28 cellular contexts compared by ENCODE assay signal in genomic region chr16:75458439-75458838, GRCh38. TPM values are rescaled to one million over a fixed set of nuclear protein-coding genes. Genes with fewer than 3 reads are reported as not detected.
"Had no signal": no experiment of that assay in that cellular context is flagged by ENCODE, and none has a peak within 500 bp of the region (broad histone marks: within the 10 kb centered on the region; RNA-seq: fewer than 3 reads in every experiment).

No MANE protein-coding gene starts in this region.

- H3K27me3 Mint-ChIP-seq: activated CD4-positive, alpha-beta T cell treated with anti-CD3 and anti-CD28 coated beads for 36 hours; activated naive CD8-positive, alpha-beta T cell; naive thymus-derived CD4-positive, alpha-beta T cell had no signal

- H3K36me3 ChIP-seq: left ventricle myocardium inferior, sigmoid colon had no signal

- H3K4me3 ChIP-seq: esophagus squamous epithelium, left ventricle myocardium inferior, psoas muscle, sigmoid colon, smooth muscle cell had no signal

- H3K27me3 ChIP-seq: esophagus squamous epithelium, sigmoid colon had no signal

- H3K27ac Mint-ChIP-seq: activated CD4-positive, alpha-beta T cell treated with anti-CD3 and anti-CD28 coated beads for 36 hours; activated naive CD8-positive, alpha-beta T cell; activated T-cell treated with anti-CD3 and anti-CD28 coated beads, Interleukin-2, amount 50 U/mL, for 72 hours had no signal

- FAIRE-seq: endometrium, frontal cortex, islet of Langerhans, urothelium cell line had no signal

- H3K4me1 ChIP-seq: parathyroid adenoma had no signal

- ATAC-seq: activated CD4-positive, alpha-beta T cell treated with anti-CD3 and anti-CD28 coated beads for 36 hours; activated T-cell treated with anti-CD3 and anti-CD28 coated beads, Interleukin-2, amount 50 U/mL, for 72 hours; naive thymus-derived CD4-positive, alpha-beta T cell; psoas muscle; SK-N-SH treated with all-trans-retinoic acid at 6 μM for 48 hours had no signal

- H3K27ac ChIP-seq: epithelial cell of prostate, esophagus squamous epithelium, left ventricle myocardium inferior, parathyroid adenoma, psoas muscle, sigmoid colon had no signal

- H3K4me3 Mint-ChIP-seq: activated CD4-positive, alpha-beta T cell treated with anti-CD3 and anti-CD28 coated beads for 36 hours; activated naive CD8-positive, alpha-beta T cell; activated T-cell treated with anti-CD3 and anti-CD28 coated beads, Interleukin-2, amount 50 U/mL, for 72 hours had no signal

- H3K9me3 ChIP-seq: esophagus squamous epithelium, left ventricle myocardium inferior, psoas muscle, sigmoid colon had no signal

- DNase-seq: activated CD4-positive, alpha-beta T cell treated with anti-CD3 and anti-CD28 coated beads for 36 hours; activated CD4-positive, alpha-beta T cell treated with anti-CD3 and anti-CD28 coated beads, Interleukin-2, amount 50 U/mL, for 4 hours; activated CD4-positive, CD25-positive, alpha-beta regulatory T cell; activated naive CD4-positive, alpha-beta T cell; activated T-cell treated with anti-CD3 and anti-CD28 coated beads for 4 hours; activated T-cell treated with anti-CD3 and anti-CD28 coated beads, Interleukin-2, amount 50 U/mL, for 72 hours; anterior cingulate cortex; cortex of kidney; esophagus squamous epithelium; left ventricle myocardium inferior; naive thymus-derived CD4-positive, alpha-beta T cell; nucleus accumbens; psoas muscle; sigmoid colon; stimulated activated CD4-positive, alpha-beta T cell treated with anti-CD3 and anti-CD28 coated beads, Interleukin-15, amount 100 ng/mL, for 24 hours; stimulated activated CD4-positive, alpha-beta T cell treated with anti-CD3 and anti-CD28 coated beads, Interleukin-2, amount 100 ng/mL, for 24 hours; stimulated activated naive CD4-positive, alpha-beta T cell; T-helper 2 cell; trophoblast cell had no signal

- H3K9ac ChIP-seq: parathyroid adenoma had no signal

- H3K9me3 Mint-ChIP-seq: naive thymus-derived CD4-positive, alpha-beta T cell had no signal

RNA-seq across cellular contexts. Expression of gene CHST6, which starts 36.8 kb away (rescaled TPM):
- total RNA-seq: activated CD4-positive, alpha-beta T cell treated with anti-CD3 and anti-CD28 coated beads for 36 hours had no signal
- polyA plus RNA-seq: naive thymus-derived CD4-positive, alpha-beta T cell had no signal
